ENCODE assay signal across 7 cellular contexts in the genomic region with DNA sequence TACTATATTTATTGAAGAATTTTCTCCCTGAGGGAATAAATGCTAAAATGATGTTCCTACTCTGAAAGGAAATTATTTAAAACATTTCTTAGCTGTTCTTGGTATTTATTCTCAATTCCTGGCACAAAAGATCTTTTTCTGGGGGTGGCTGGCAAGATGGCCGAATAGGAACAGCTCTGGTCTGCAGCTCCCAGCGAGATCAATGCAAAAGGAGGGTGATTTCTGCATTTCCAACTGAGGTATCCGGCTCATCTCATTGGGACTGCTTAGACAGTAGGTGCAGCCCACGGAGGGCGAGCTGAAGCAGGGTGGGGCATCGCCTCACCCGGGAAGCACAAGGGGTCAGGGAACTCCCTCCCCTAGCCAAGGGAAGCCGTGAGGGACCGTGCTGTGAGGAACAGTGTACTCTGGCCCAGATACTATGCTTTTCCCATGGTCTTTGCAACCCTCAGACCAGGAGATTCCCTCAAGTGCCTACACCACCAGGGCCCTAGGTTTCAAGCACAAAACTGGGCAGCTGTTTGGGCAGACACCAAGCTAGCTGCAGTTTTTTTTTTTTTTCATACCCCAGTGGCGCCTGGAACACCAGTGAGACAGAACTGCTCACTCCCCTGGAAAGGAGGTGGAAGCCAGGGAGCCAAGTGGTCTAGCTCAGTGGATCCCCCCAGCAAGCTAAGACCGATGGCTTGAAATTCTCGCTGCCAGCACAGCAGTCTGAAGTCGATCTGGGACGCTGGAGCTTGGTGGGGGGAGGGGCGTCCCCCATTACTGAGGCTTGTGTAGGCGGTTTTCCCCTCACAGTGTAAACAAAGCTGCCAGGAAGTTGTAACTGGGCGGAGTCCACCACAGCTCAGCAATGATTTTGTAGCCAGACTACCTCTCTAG.
A peak's percentile ranks its signal among the peaks of the same experiment; 100 is the strongest.
DNase-seq lines count a peak whose midpoint lies in the region; ATAC-seq, FAIRE-seq and TF ChIP-seq lines count a peak whose summit lies in the region.
"Not testable (repeated sequence)": the region's sequence is repeated elsewhere in the genome, so short reads cannot be mapped to it uniquely, and the experiment has no call there.

No MANE protein-coding gene starts in this region.

- not testable (repeated sequence) for H3K36me3 ChIP-seq in small intestine (ENCODE audit: control insufficient read depth in 2 of 2, insufficient read depth in 2 of 2, low read length in 2 of 2)

- not testable (repeated sequence) for H3K27ac ChIP-seq in small intestine (ENCODE audit: low read depth in 1 of 2, low read length in 1 of 2)

- H3K27me3 ChIP-seq in small intestine (ENCODE audit: control insufficient read depth in 2 of 2, insufficient read depth in 2 of 2, low read length in 2 of 2) = not testable (repeated sequence)

- DNase-seq in NCI-H2171 (lab: John Stamatoyannopoulos, UW) (peak; percentile 9), astrocyte of the spinal cord (ENCODE audit: low read depth, low spot score) (peak; percentile 5), iris pigment epithelial cell (ENCODE audit: low read depth) (peak; percentile 35), small intestine (peak; percentile 54)
- DNase-seq in activated CD4-positive, alpha-beta T cell treated with anti-CD3 and anti-CD28 coated beads for 1 hour = peak; percentile 33

- peak; percentile 79 for ATAC-seq in GM18870 (IDR thresholded peaks at IDR 0.05; ENCODE audit: unreplicated experiment)
- peak; percentile 67 for ATAC-seq in HG02973 (IDR thresholded peaks at IDR 0.05; ENCODE audit: unreplicated experiment)

- H3K4me3 ChIP-seq in astrocyte of the spinal cord (ENCODE audit: low read depth, low read length) = not testable (repeated sequence)
- H3K4me3 ChIP-seq in small intestine (ENCODE audit: low read depth in 1 of 2, low read length in 2 of 2) = peak overlapping the region in 1 of 2 donors; percentile 8

- not testable (repeated sequence) for H3K9me3 ChIP-seq in small intestine (ENCODE audit: control insufficient read depth, low read depth)

- not testable (repeated sequence) for FAIRE-seq in small intestine (lab: Jason Lieb, UNC)

- in situ Hi-C loops in astrocyte of the spinal cord (cut with HindIII; ENCODE audit: low sequenced_read_pairs) = not testable (repeated sequence)

- WGBS in small intestine, 3 donors = 21 to 35% (median 31%) methylated on average over 15 to 17 of the region's 17 CpGs

- not testable (repeated sequence) for H3K4me1 ChIP-seq in small intestine (ENCODE audit: control insufficient read depth in 2 of 2, insufficient read depth in 1 of 2, low read depth in 1 of 2, low read length in 1 of 2)

- TF ChIP-seq CTCF in astrocyte of the spinal cord (IDR thresholded peaks at IDR 0.05; ENCODE audit: low read depth, low read length) = not testable (repeated sequence)
